In genomic region chr15:38688761-38689160, GRCh38 we compare ENCODE assay signal across 12 cellular contexts.
DNase-seq lines count a peak whose midpoint lies in the region; ATAC-seq and TF ChIP-seq lines count a peak whose summit lies in the region.
"Had no signal": no experiment of that assay in that cellular context is flagged by ENCODE, and none has a peak within 500 bp of the region (broad histone marks: within the 10 kb centered on the region; RNA-seq: fewer than 3 reads in every experiment).

No MANE protein-coding gene starts in this region.

- H3K9me3 ChIP-seq in CD4-positive, alpha-beta T cell (ENCODE audit: control insufficient read depth, low read length): no peaks in the 10 kb centered on the region
- no peaks in the 10 kb centered on the region for H3K9me3 ChIP-seq in OCI-LY7 (ENCODE audit: low read length)
- H3K9me3 ChIP-seq: right atrium auricular region had no signal

- no peaks in the 10 kb centered on the region for H3K36me3 Mint-ChIP-seq in CD4-positive, alpha-beta T cell (ENCODE audit: low read depth)

- H2AFZ ChIP-seq in OCI-LY7 (ENCODE audit: low read length): peak overlapping the region; percentile 62

- no peaks in the 10 kb centered on the region for H3K79me2 ChIP-seq in OCI-LY7 (ENCODE audit: insufficient read depth, low read depth, low read length)

- peak overlapping the region; percentile 89 for H3K27ac Mint-ChIP-seq in CD4-positive, alpha-beta T cell

- POLR2A ChIA-PET in CD4-positive, alpha-beta T cell (lab: Charles Lee): interaction anchor here (0.5 to 11.2 kb wide), 16 partner anchors 9 to 248 kb away, joined by 3 to 379 read pairs (median 4); partner anchors contain the start of genes FAM98B and RASGRP1
- POLR2A ChIA-PET in OCI-LY7 (lab: Charles Lee): interaction anchor here (0.6 to 1.6 kb wide), 7 partner anchors 14 to 248 kb away, joined by 3 to 4 read pairs (median 4); no protein-coding TSS in a partner anchor

- no peak overlapping the region for H3K4me3 ChIP-seq in OCI-LY7 (ENCODE audit: low read depth, low read length, poor library complexity, severe bottlenecking)
- H3K4me3 ChIP-seq: lung, right atrium auricular region had no signal

- peak overlapping the region; percentile 28 for H3K4me3 Mint-ChIP-seq in CD4-positive, alpha-beta T cell

- CTCF ChIA-PET in CD4-positive, alpha-beta T cell (lab: Charles Lee): interaction anchor here (1.0 to 11.2 kb wide), 8 partner anchors 11 to 249 kb away, joined by 3 to 247 read pairs (median 15); partner anchors contain the start of gene RASGRP1
- CTCF ChIA-PET in OCI-LY7 (lab: Charles Lee; ENCODE audit: unreplicated experiment): interaction anchor here (1.0 kb wide), 1 partner anchor 11 kb away, joined by 3 read pairs; no protein-coding TSS in a partner anchor

- H3K27me3 ChIP-seq in CD4-positive, alpha-beta T cell (ENCODE audit: control insufficient read depth, insufficient read depth, low read length): no peaks in the 10 kb centered on the region
- H3K27me3 ChIP-seq: foreskin keratinocyte, right atrium auricular region had no signal

- peaks cover 74% of the 10 kb centered on the region for H3K4me1 Mint-ChIP-seq in CD4-positive, alpha-beta T cell (ENCODE audit: low read depth)

- H3K27me3 Mint-ChIP-seq in CD4-positive, alpha-beta T cell: no peaks in the 10 kb centered on the region

- peak; percentile 37 for ATAC-seq in CD4-positive, alpha-beta T cell (ENCODE audit: poor library complexity)
- ATAC-seq in GM21825 (IDR thresholded peaks at IDR 0.05; ENCODE audit: unreplicated experiment): no peak
- ATAC-seq: foreskin keratinocyte had no signal

- no peak for TF ChIP-seq CTCF in CD4-positive, alpha-beta T cell (IDR thresholded peaks at IDR 0.05)
- TF ChIP-seq CTCF in OCI-LY7 (conservative IDR thresholded peaks at IDR 0.05; ENCODE audit: low read length): no peak

- no TSS peak for BruUV-seq in OCI-LY7 (replicated peaks; lab: Mats Ljungman, UMichigan)

- intact Hi-C loops in CD4-positive, alpha-beta T cell (cut with DNase I, micrococcal nuclease): loop anchor here in 1 of 2 experiments (10.0 kb wide), 1 partner anchor 54 kb away; no protein-coding TSS in a partner anchor
- intact Hi-C loops in OCI-LY7 (cut with micrococcal nuclease; ENCODE audit: unreplicated experiment): no loop called here

- H3K9me3 Mint-ChIP-seq in CD4-positive, alpha-beta T cell: no peaks in the 10 kb centered on the region

- no peaks in the 10 kb centered on the region for H3K36me3 ChIP-seq in OCI-LY7 (ENCODE audit: insufficient read depth, low read length)
- H3K36me3 ChIP-seq: right atrium auricular region had no signal

- peak in 7 of 10 experiments; percentile 43 to 61 (median 52) for DNase-seq in CD4-positive, alpha-beta T cell
- peak; percentile 15 for DNase-seq in OCI-LY7 (ENCODE audit: low spot score)
- peak; percentile 59 for DNase-seq in activated T-cell treated with anti-CD3 and anti-CD28 coated beads for 24 hours (ENCODE audit: low read depth)
- DNase-seq in islet precursor cell: peak; percentile 61
- DNase-seq in cerebellar cortex (ENCODE audit: low spot score): no peak
- DNase-seq in DMS 273 (lab: John Stamatoyannopoulos, UW; ENCODE audit: unreplicated experiment): no peak
- DNase-seq in RPMI8226: no peak
- DNase-seq: NCI-H510A treated with DMSO at 0.1 percent for 48 hours had no signal

- peak overlapping the region; percentile 66 for H3K27ac ChIP-seq in CD4-positive, alpha-beta T cell (ENCODE audit: low read depth, low read length)
- H3K27ac ChIP-seq in OCI-LY7 (ENCODE audit: low read depth, low read length, poor library complexity, severe bottlenecking): no peak overlapping the region
- H3K27ac ChIP-seq: foreskin keratinocyte, right atrium auricular region had no signal

- H3K4me2 ChIP-seq in OCI-LY7 (ENCODE audit: low read length): peak overlapping the region; percentile 14; the same call in 1 of the 2 replicates

- peaks cover 29% of the 10 kb centered on the region for H3K4me1 ChIP-seq in OCI-LY7 (ENCODE audit: insufficient read depth, low read length, poor library complexity, severe bottlenecking)
- H3K4me1 ChIP-seq: foreskin keratinocyte had no signal

- no peaks in the 10 kb centered on the region for H3K9me2 ChIP-seq in OCI-LY7 (ENCODE audit: insufficient read depth, low read length)

- no peaks in the 10 kb centered on the region for H4K20me1 ChIP-seq in OCI-LY7 (ENCODE audit: insufficient read depth, low read length)

Comparison
In these comparisons a context has a peak if more than half of its experiments do, and no peak if none do; other contexts are left out.
1. DNase-seq: peak in CD4-positive, alpha-beta T cell (7 of 10), OCI-LY7 (single experiment), activated T-cell treated with anti-CD3 and anti-CD28 coated beads for 24 hours (single experiment) and islet precursor cell (single experiment); none in cerebellar cortex (single experiment), DMS 273 (single experiment) and RPMI8226 (single experiment).